12 cellular contexts compared by ENCODE assay signal in the genomic region with DNA sequence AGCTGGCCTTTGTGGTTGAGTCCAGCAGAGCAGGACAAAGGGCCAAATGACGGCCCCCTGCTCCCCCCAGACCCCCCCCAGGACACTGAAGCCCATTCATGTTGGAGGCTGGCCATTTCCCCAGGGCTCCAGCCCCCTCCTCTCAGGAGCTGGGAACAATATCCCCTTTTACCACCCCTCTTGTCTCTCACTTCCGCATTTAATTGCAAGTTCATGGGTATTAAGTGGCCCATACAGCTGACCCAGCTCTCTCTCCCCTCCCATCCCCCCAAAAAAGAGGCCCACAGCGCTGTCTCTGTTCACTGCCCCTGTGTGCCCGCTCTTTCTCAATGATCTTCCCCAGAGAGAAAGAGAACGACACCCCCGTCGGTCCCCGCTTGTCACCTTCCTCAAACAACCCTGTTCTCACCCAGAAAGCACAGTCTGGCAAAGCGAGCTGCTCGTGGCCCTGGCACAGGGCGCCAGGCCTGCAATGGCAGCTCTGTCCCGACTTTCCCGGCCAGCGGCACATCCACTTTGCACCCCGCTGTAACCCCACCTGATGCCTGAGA. TPM values are rescaled to one million over a fixed set of nuclear protein-coding genes. Genes with fewer than 3 reads are reported as not detected.
DNase-seq lines count a peak whose midpoint lies in the region; ATAC-seq and TF ChIP-seq lines count a peak whose summit lies in the region.
"Had no signal": no experiment of that assay in that cellular context is flagged by ENCODE, and none has a peak within 500 bp of the region (broad histone marks: within the 10 kb centered on the region; RNA-seq: fewer than 3 reads in every experiment).

No MANE protein-coding gene starts in this region.

- intact Hi-C loops in A673 (cut with micrococcal nuclease; ENCODE audit: unreplicated experiment) = no loop called here

- H3K27ac ChIP-seq in A673 (ENCODE audit: low read depth, low read length, poor library complexity, severe bottlenecking) = no peak overlapping the region

- H3K4me1 Mint-ChIP-seq in natural killer cell treated with Interleukin-12 subunit alpha and Interleukin-12 subunit beta and Interleukin-15 and Interleukin-18, amount 100 ng/mL, for 72 hours (ENCODE audit: low read depth in 2 of 2) = peaks cover 70 to 72% of the 10 kb centered on the region in 2 donors

- H3K4me3 Mint-ChIP-seq in natural killer cell treated with Interleukin-12 subunit alpha and Interleukin-12 subunit beta and Interleukin-15 and Interleukin-18, amount 100 ng/mL, for 72 hours = peak overlapping the region; percentile 31

- CTCF ChIA-PET in A673 (lab: Charles Lee) = interaction anchor here (0.6 kb wide), 1 partner anchor 62 kb away, joined by 3 read pairs; no protein-coding TSS in a partner anchor

- H3K36me3 Mint-ChIP-seq in natural killer cell treated with Interleukin-12 subunit alpha and Interleukin-12 subunit beta and Interleukin-15 and Interleukin-18, amount 100 ng/mL, for 72 hours = no peaks in the 10 kb centered on the region

- H3K27me3 Mint-ChIP-seq in natural killer cell treated with Interleukin-12 subunit alpha and Interleukin-12 subunit beta and Interleukin-15 and Interleukin-18, amount 100 ng/mL, for 72 hours = no peaks in the 10 kb centered on the region

- DNase-seq in CD1c-positive myeloid dendritic cell (ENCODE audit: extremely low spot score) = peak; percentile 71
- DNase-seq in RPMI8226 = peak; percentile 60
- DNase-seq in globus pallidus (ENCODE audit: low spot score) = peak; percentile 92
- no peak for DNase-seq in natural killer cell treated with Interleukin-12 subunit alpha and Interleukin-12 subunit beta and Interleukin-15 and Interleukin-18, amount 100 ng/mL, for 72 hours (ENCODE audit: low spot score)
- DNase-seq in NCI-H128 (lab: John Stamatoyannopoulos, UW; ENCODE audit: unreplicated experiment) = no peak
- no peak for DNase-seq in activated naive CD4-positive, alpha-beta T cell (lab: John Stamatoyannopoulos, UW)
- no peak for DNase-seq in A673 (ENCODE audit: low spot score)
- DNase-seq: activated naive CD4-positive, alpha-beta T cell treated with Interleukin-2 at 50 U/mL for 16 hours; Karpas-422; NCI-H526 had no signal

- BruUV-seq in A673 (replicated peaks; lab: Mats Ljungman, UMichigan) = no TSS peak

- peaks cover 3% of the 10 kb centered on the region for H3K9me3 Mint-ChIP-seq in natural killer cell treated with Interleukin-12 subunit alpha and Interleukin-12 subunit beta and Interleukin-15 and Interleukin-18, amount 100 ng/mL, for 72 hours

- H3K36me3 ChIP-seq in A673 (ENCODE audit: insufficient read depth, low read length, poor library complexity, severe bottlenecking) = no peaks in the 10 kb centered on the region

- POLR2A ChIA-PET in A673 (lab: Charles Lee; ENCODE audit: low non-redundant PET) = no interaction called here

- no peaks in the 10 kb centered on the region for H3K9me3 ChIP-seq in A673 (ENCODE audit: low read depth, low read length, poor library complexity, severe bottlenecking)

- H3K27me3 ChIP-seq in A673 (replicated peaks; ENCODE audit: insufficient read depth, low read depth, low read length, poor library complexity) = no peaks in the 10 kb centered on the region

- ATAC-seq in natural killer cell treated with Interleukin-12 subunit alpha and Interleukin-12 subunit beta and Interleukin-15 and Interleukin-18, amount 100 ng/mL, for 72 hours = no peak
- ATAC-seq in HG02623 (IDR thresholded peaks at IDR 0.05; ENCODE audit: unreplicated experiment) = no peak
- ATAC-seq: left colon had no signal

- TF ChIP-seq CTCF in A673 (conservative IDR thresholded peaks at IDR 0.05; ENCODE audit: low read depth, low read length) = no peak

- H3K4me1 ChIP-seq in A673 (ENCODE audit: insufficient read depth, low read length, poor library complexity, severe bottlenecking) = peaks cover 55% of the 10 kb centered on the region

- H3K4me3 ChIP-seq in A673 (ENCODE audit: low read depth, low read length, poor library complexity, severe bottlenecking) = no peak overlapping the region

- peak overlapping the region; percentile 63 to 89 for H3K27ac Mint-ChIP-seq in natural killer cell treated with Interleukin-12 subunit alpha and Interleukin-12 subunit beta and Interleukin-15 and Interleukin-18, amount 100 ng/mL, for 72 hours

RNA-seq across cellular contexts. Expression of a gene that starts 30.4 kb away (rescaled TPM):
- total RNA-seq in natural killer cell treated with Interleukin-12 subunit alpha and Interleukin-12 subunit beta and Interleukin-15 and Interleukin-18, amount 100 ng/mL, for 72 hours = 100 to 1,000 TPM; 132 to 167 TPM
- total RNA-seq in A673 (2021) = 145 and 174 TPM in 2 replicates

Comparison
In these comparisons a context has a peak if more than half of its experiments do, and no peak if none do; other contexts are left out.
1. DNase-seq: peak in CD1c-positive myeloid dendritic cell (single experiment), RPMI8226 (single experiment) and globus pallidus (single experiment); none in natural killer cell treated with Interleukin-12 subunit alpha and Interleukin-12 subunit beta and Interleukin-15 and Interleukin-18, amount 100 ng/mL, for 72 hours (single experiment), NCI-H128 (single experiment), activated naive CD4-positive, alpha-beta T cell (0 of 4) and A673 (single experiment).